In the genomic region with DNA sequence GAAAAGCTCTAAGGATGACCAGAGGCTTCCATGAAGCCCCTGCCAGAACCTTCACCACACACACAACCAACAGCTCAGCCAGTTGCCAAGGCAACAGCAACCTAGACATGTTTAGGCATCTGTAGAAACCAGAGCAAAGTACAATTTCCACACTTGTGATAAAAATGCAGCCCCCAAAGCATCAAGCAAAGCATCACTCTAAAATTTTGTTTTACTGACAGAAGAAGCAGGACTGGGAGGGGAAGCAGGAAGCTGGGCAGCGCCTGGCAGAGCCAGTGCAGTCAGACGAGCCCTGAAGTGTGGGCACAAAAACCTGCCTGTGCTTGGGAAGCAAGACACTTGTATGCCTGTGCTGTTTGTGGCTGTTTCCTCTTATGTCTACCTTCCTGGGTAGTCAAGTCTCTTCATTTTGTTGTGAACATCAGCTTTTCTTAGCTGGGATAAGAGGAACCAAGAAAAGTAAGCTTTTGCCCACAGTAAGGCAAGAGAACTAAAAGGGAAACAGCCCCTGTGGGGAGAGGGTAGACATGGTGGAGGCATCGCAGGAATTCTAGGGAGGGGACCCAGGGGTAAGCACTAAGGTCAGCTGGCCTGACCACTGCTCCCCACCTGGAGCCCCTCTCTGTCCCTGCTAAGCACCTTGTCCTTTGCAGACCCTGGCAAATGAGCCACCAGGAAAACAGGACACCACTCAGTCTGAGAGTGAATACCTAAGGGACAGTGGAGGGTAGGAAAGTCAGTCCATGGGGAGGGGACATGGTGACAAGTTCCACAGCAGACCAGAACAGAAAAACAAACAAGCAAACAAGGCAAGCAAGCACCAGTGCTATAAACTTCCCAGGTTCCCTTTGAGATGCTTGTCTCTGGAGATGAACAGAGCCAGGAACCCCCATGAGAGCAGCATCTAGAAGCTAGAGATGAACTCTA, we compare ENCODE assay signal across 8 cellular contexts. TPM values are rescaled to one million over a fixed set of nuclear protein-coding genes. Genes with fewer than 3 reads are reported as not detected.
A peak's percentile ranks its signal among the peaks of the same experiment; 100 is the strongest.
DNase-seq lines count a peak whose midpoint lies in the region; ATAC-seq and TF ChIP-seq lines count a peak whose summit lies in the region.

No MANE protein-coding gene starts in this region.

- H4K5ac ChIP-seq in mesendoderm (ENCODE audit: low read length) = no peak overlapping the region

- no peak overlapping the region for H2AK5ac ChIP-seq in mesendoderm (ENCODE audit: low read length)

- no peak overlapping the region for H2BK15ac ChIP-seq in mesendoderm (replicated peaks; ENCODE audit: low read depth)

- DNase-seq in Right ventricle myocardium superior (no peak), Right ventricle myocardium inferior (ENCODE audit: missing footprints) (no peak), brain microvascular endothelial cell (peak; percentile 49), mesendoderm (no peak), DMS114 treated with DMSO at 0.1 percent for 48 hours (lab: John Stamatoyannopoulos, UW; ENCODE audit: unreplicated experiment) (no peak), GDM1 (lab: John Stamatoyannopoulos, UW) (no peak), NCI-H226 (no peak), NCI-H2029 treated with DMSO at 0.1 percent for 48 hours (lab: John Stamatoyannopoulos, UW) (no peak)

- no peak overlapping the region for H2BK5ac ChIP-seq in mesendoderm (ENCODE audit: low read length)

- H3K23ac ChIP-seq in mesendoderm (ENCODE audit: low read length) = no peak overlapping the region

- no peak for TF ChIP-seq CTCF in brain microvascular endothelial cell (IDR thresholded peaks at IDR 0.05; ENCODE audit: low read depth, low read length, missing control alignments)

- peak overlapping the region; percentile 23 for H3K4me3 ChIP-seq in brain microvascular endothelial cell (ENCODE audit: low read depth, low read length)
- H3K4me3 ChIP-seq in mesendoderm (ENCODE audit: low read length) = no peak overlapping the region

- H3K9ac ChIP-seq in mesendoderm (ENCODE audit: low read length) = no peak overlapping the region

- H3K4ac ChIP-seq in mesendoderm (ENCODE audit: low read depth, low read length) = no peak overlapping the region

- H4K8ac ChIP-seq in mesendoderm (ENCODE audit: low read depth, low read length) = no peak overlapping the region

- ATAC-seq in Right ventricle myocardium superior (ENCODE audit: poor library complexity) = peak; percentile 39
- ATAC-seq in Right ventricle myocardium inferior = no peak

- H2BK120ac ChIP-seq in mesendoderm (ENCODE audit: low read depth, low read length) = no peak overlapping the region

- H3K18ac ChIP-seq in mesendoderm (ENCODE audit: low read length) = peak overlapping the region; percentile 1

- peaks cover 83% of the 10 kb centered on the region for H3K79me2 ChIP-seq in mesendoderm (ENCODE audit: control insufficient read depth, insufficient read depth, low read length)

- intact Hi-C loops in Right ventricle myocardium superior (cut with DNase I) = no loop called here
- intact Hi-C loops in Right ventricle myocardium inferior (cut with DNase I) = no loop called here

- H3K27me3 ChIP-seq in brain microvascular endothelial cell (replicated peaks) (no peaks in the 10 kb centered on the region), mesendoderm (ENCODE audit: insufficient read depth, low read length, poor library complexity) (no peaks in the 10 kb centered on the region)

- H3K56ac ChIP-seq in mesendoderm (ENCODE audit: low read length) = no peak overlapping the region

- peaks cover 13% of the 10 kb centered on the region for H3K4me1 ChIP-seq in mesendoderm (ENCODE audit: control insufficient read depth, low read depth, low read length)

- H3K79me1 ChIP-seq in mesendoderm (ENCODE audit: low read length) = peaks cover 47% of the 10 kb centered on the region

- H3K27ac ChIP-seq in brain microvascular endothelial cell = peak overlapping the region; percentile 71
- no peak overlapping the region for H3K27ac ChIP-seq in mesendoderm (ENCODE audit: low read depth, low read length)

- H3K36me3 ChIP-seq in brain microvascular endothelial cell (replicated peaks) (no peaks in the 10 kb centered on the region), mesendoderm (ENCODE audit: control insufficient read depth, insufficient read depth, low read length) (no peaks in the 10 kb centered on the region)

- H3K4me2 ChIP-seq in mesendoderm (ENCODE audit: low read length) = no peak overlapping the region

- no CpG with 5 or more reads among the region's 3 CpGs for WGBS in mesendoderm (ENCODE audit: extremely low coverage, insufficient coverage, low lambda C conversion rate)

- in situ Hi-C loops in brain microvascular endothelial cell (cut with HindIII; ENCODE audit: low pct_ligation_motif_present, low sequenced_read_pairs) = no loop called here

RNA-seq across cellular contexts. Expression of a gene that starts 13.4 kb away (rescaled TPM):
- total RNA-seq in Right ventricle myocardium superior (60.2 TPM), Right ventricle myocardium inferior (64.9 TPM)
- 48.6 TPM for polyA plus RNA-seq in mesendoderm (2013, experiment 1 of 2)
- polyA plus RNA-seq in mesendoderm (2013, experiment 2 of 2) = 48.6 TPM
